Comparison of ENCODE assay signal across 7 cellular contexts in the genomic region with DNA sequence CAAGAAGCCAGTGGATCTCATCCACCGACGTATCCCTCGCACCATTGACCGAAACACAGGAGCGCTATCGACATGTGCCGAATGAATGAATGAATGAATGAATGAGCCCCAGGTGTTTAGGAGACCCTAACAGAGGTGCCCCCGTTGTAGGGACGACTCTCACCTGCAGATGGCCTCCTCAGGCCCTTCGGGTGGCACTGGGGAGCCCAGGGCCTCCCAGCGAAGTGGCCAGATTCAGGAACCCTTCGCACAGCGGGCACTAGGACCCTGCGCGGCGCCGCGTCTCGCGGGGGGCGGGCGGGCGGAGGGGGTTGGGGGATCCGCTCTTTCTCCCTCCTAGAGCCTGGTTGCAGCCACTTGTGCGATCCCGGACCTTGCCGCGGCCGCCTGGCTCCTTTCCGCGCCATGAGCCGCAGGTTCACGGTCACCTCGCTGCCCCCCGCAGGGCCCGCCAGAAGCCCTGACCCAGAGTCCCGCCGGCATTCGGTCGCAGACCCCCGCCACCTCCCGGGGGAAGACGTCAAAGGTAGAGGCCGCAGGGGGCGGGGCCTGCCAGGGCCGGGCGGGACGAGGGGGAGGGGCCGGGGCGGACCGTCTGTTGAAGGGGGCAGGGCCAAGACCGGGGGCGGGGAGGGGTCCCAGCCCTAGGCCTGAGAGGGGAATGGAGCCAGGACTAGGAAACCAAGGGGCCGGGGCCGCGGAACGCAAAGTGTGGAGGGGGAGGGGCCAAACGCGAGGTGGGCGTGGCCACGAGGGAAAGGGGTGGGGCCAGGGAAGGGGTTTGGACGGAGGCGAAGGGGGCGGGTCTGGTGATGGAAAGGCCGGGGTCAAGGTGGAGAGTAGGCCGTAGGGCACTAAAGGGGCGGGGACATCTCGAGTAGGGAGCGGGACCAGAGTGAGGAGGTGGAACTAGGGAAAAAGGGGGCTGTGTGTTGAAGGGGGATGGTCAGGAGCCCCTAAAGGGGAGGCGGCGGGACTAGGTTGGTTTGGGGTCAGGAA. TPM values are rescaled to one million over a fixed set of nuclear protein-coding genes. Genes with fewer than 3 reads are reported as not detected.
DNase-seq lines count a peak whose midpoint lies in the region; ATAC-seq and TF ChIP-seq lines count a peak whose summit lies in the region.

No MANE protein-coding gene starts in this region.

- H3K27ac ChIP-seq in right lobe of liver = no peak overlapping the region
- H3K27ac ChIP-seq in substantia nigra (ENCODE audit: low read depth, low read length, poor library complexity, severe bottlenecking) = no peak overlapping the region

- H3K9me3 ChIP-seq in right lobe of liver = no peaks in the 10 kb centered on the region

- H3K4me1 ChIP-seq in right lobe of liver = no peaks in the 10 kb centered on the region

- TF ChIP-seq CTCF in cardiac fibroblast (IDR thresholded peaks at IDR 0.05; ENCODE audit: low read depth, low read length) (no peak), right lobe of liver (IDR thresholded peaks at IDR 0.05) (no peak)

- H3K27me3 ChIP-seq in right lobe of liver = peaks cover 0 to 7% of the 10 kb centered on the region in 2 donors

- peaks cover 25% of the 10 kb centered on the region for H3K4me1 Mint-ChIP-seq in T-helper 1 cell treated with Interleukin-12 subunit alpha and Interleukin-12 subunit beta and Interleukin-4 antibody, amounts not matched to agents 30 μg/mL and 1 μg/mL, for 36 hours (ENCODE audit: low read depth)

- WGBS in right lobe of liver (ENCODE audit: insufficient coverage, low coverage, low lambda C conversion rate, missing lambda C conversion rate) = 9% methylated on average over 45 of the region's 71 CpGs

- H3K4me3 Mint-ChIP-seq in T-helper 1 cell treated with Interleukin-12 subunit alpha and Interleukin-12 subunit beta and Interleukin-4 antibody, amounts not matched to agents 30 μg/mL and 1 μg/mL, for 36 hours = peak overlapping the region; percentile 81

- H3K36me3 ChIP-seq in right lobe of liver = no peaks in the 10 kb centered on the region

- H3K9me3 Mint-ChIP-seq in T-helper 1 cell treated with Interleukin-12 subunit alpha and Interleukin-12 subunit beta and Interleukin-4 antibody, amounts not matched to agents 30 μg/mL and 1 μg/mL, for 36 hours = no peaks in the 10 kb centered on the region

- no peak for TF ChIP-seq POLR2A in right lobe of liver (IDR thresholded peaks at IDR 0.05)

- peak; percentile 48 to 69 (median 64) for ATAC-seq in right lobe of liver
- ATAC-seq in GM18520 (IDR thresholded peaks at IDR 0.05; ENCODE audit: unreplicated experiment) = no peak

- H3K27ac Mint-ChIP-seq in T-helper 1 cell treated with Interleukin-12 subunit alpha and Interleukin-12 subunit beta and Interleukin-4 antibody, amounts not matched to agents 30 μg/mL and 1 μg/mL, for 36 hours = no peak overlapping the region

- intact Hi-C loops in right lobe of liver (cut with DNase I) = loop anchor here (10.0 kb wide), 2 partner anchors 53 to 153 kb away; no protein-coding TSS in a partner anchor

- H3K4me3 ChIP-seq in GM08714 (ENCODE audit: low read length) (peak overlapping the region; percentile 57; the same call in 1 of the 2 replicates), cardiac fibroblast (replicated peaks in 1 of 2; ENCODE audit: low read depth in 2 of 2, low read length in 2 of 2) (peak overlapping the region; percentile 29 to 42), right lobe of liver (peak overlapping the region; percentile 18 to 38 (median 26))

- peaks cover 46% of the 10 kb centered on the region for H3K27me3 Mint-ChIP-seq in T-helper 1 cell treated with Interleukin-12 subunit alpha and Interleukin-12 subunit beta and Interleukin-4 antibody, amounts not matched to agents 30 μg/mL and 1 μg/mL, for 36 hours (ENCODE audit: low read depth)

- no peaks in the 10 kb centered on the region for H3K36me3 Mint-ChIP-seq in T-helper 1 cell treated with Interleukin-12 subunit alpha and Interleukin-12 subunit beta and Interleukin-4 antibody, amounts not matched to agents 30 μg/mL and 1 μg/mL, for 36 hours (ENCODE audit: low read depth)

- peak; percentile 70 for DNase-seq in NCI-H128 (lab: John Stamatoyannopoulos, UW; ENCODE audit: unreplicated experiment)
- DNase-seq in cardiac fibroblast (ENCODE audit: low read depth in 2 of 2) = no peak
- DNase-seq in right lobe of liver = peak in 1 of 3 donors; percentile 50
- peak in 25 of 49 donors; percentile 3 to 98 (median 49) for DNase-seq in substantia nigra (lab: John Stamatoyannopoulos, UW)

RNA-seq across cellular contexts. Expression of a gene that starts 7.4 kb away (rescaled TPM):
- under 1 TPM in 3 of 6 experiments, not detected in 3; 0.32 to 0.91 (median 0.64) TPM for total RNA-seq in right lobe of liver

RNA-seq across cellular contexts. Expression of a gene that starts 13.0 kb away (rescaled TPM):
- 1 to 10 TPM in 4 of 6 experiments, under 1 TPM in 2; 0.61 to 2.4 (median 1.3) TPM for total RNA-seq in right lobe of liver

RNA-seq across cellular contexts. Expression of a gene that starts 49.7 kb away (rescaled TPM):
- 1 to 10 TPM; 6.5 to 9.3 (median 7.8) TPM for total RNA-seq in right lobe of liver

Comparison
In these comparisons a context has a peak if more than half of its experiments do, and no peak if none do; other contexts are left out.
1. DNase-seq: peak in NCI-H128 (single experiment) and substantia nigra (25 of 49); none in cardiac fibroblast (0 of 2).
2. Peak in every context shown above with its lines, with median percentiles within 50 percentile points of each other: H3K4me3 ChIP-seq.